ENCODE assay signal across 8 cellular contexts in genomic region chr7:116786791-116787443, GRCh38.
DNase-seq lines count a peak whose midpoint lies in the region; ATAC-seq and TF ChIP-seq lines count a peak whose summit lies in the region.

No MANE protein-coding gene starts in this region.

- 0 out of 2 replicates have a peak overlapping the region, but pooled peaks have one; percentile 65 for H3K27ac ChIP-seq in VCaP

- peak; percentile 14 for DNase-seq in NCI-H82 (lab: John Stamatoyannopoulos, UW)
- no peak for DNase-seq in NCI-H82 treated with DMSO at 0.1 percent for 48 hours (lab: John Stamatoyannopoulos, UW; ENCODE audit: unreplicated experiment)
- peak; percentile 71 for DNase-seq in GM20000 (ENCODE audit: low spot score)
- peak; percentile 39 for DNase-seq in left kidney (ENCODE audit: low read depth, low spot score)
- no peak for DNase-seq in activated gamma-delta T cell (lab: John Stamatoyannopoulos, UW)
- DNase-seq in NCI-H1048 (lab: John Stamatoyannopoulos, UW): no peak

- peak; percentile 99 for ATAC-seq in HG03432 (IDR thresholded peaks at IDR 0.05; ENCODE audit: unreplicated experiment)

- TF ChIP-seq CTCF in GM20000 (IDR thresholded peaks at IDR 0.05; ENCODE audit: extremely low read depth, missing control alignments): peak; percentile 59
- peak; percentile 30; the same call in 1 of the 2 replicates for TF ChIP-seq CTCF in VCaP (conservative IDR thresholded peaks at IDR 0.05)

Comparison
In these comparisons a context has a peak if more than half of its experiments do, and no peak if none do; other contexts are left out.
1. DNase-seq: peak in NCI-H82 (single experiment), GM20000 (single experiment) and left kidney (single experiment); none in NCI-H82 treated with DMSO at 0.1 percent for 48 hours (single experiment), activated gamma-delta T cell (single experiment) and NCI-H1048 (single experiment).